ENCODE assay signal across 27 cellular contexts in genomic region chr7:17320642-17321041, GRCh38. TPM values are rescaled to one million over a fixed set of nuclear protein-coding genes. Genes with fewer than 3 reads are reported as not detected.
DNase-seq lines count a peak whose midpoint lies in the region; ATAC-seq and TF ChIP-seq lines count a peak whose summit lies in the region.
"Had no signal": no experiment of that assay in that cellular context is flagged by ENCODE, and none has a peak within 500 bp of the region (broad histone marks: within the 10 kb centered on the region; RNA-seq: fewer than 3 reads in every experiment).

No MANE protein-coding gene starts in this region.

- H3K9me3 ChIP-seq in Loucy (ENCODE audit: insufficient read depth, low read depth, low read length): no peaks in the 10 kb centered on the region
- no peaks in the 10 kb centered on the region for H3K9me3 ChIP-seq in esophagus squamous epithelium
- no peaks in the 10 kb centered on the region for H3K9me3 ChIP-seq in left lung
- H3K9me3 ChIP-seq: BE2C, gastrocnemius medialis had no signal

- intact Hi-C loops in esophagus squamous epithelium (cut with DNase I) (no loop called here), left lung (cut with DNase I) (no loop called here)

- CTCF ChIA-PET in GM10248 (lab: Yijun Ruan, JAX): interaction anchor here (1.4 to 3.2 kb wide), 3 partner anchors 9 to 14 kb away, joined by 3 to 20 read pairs (median 11); no protein-coding TSS in a partner anchor

- DNase-seq in esophagus squamous epithelium (lab: John Stamatoyannopoulos, UW): no peak
- DNase-seq in lung microvascular endothelial cell (ENCODE audit: low read depth in 2 of 2): peak; percentile 24 to 54
- no peak for DNase-seq in left lung
- no peak for DNase-seq in NCI-H2196 (lab: John Stamatoyannopoulos, UW; ENCODE audit: unreplicated experiment)
- DNase-seq in GM10248 (ENCODE audit: extremely low spot score): no peak
- no peak for DNase-seq in activated naive CD4-positive, alpha-beta T cell treated with Interleukin-2 at 50 U/mL for 16 hours
- DNase-seq: activated CD4-positive, alpha-beta T cell treated with anti-CD3 and anti-CD28 coated beads, Interleukin-2, amount 10 ng/mL, durations not matched to agents 7 days and 5 days; activated CD8-positive, alpha-beta memory T cell treated with anti-CD3 and anti-CD28 coated beads, Interleukin-2, amount 10 ng/mL, durations not matched to agents 7 days and 5 days; activated naive CD4-positive, alpha-beta T cell treated with anti-CD3 and anti-CD28 coated beads, Interleukin-2, amount 50 U/mL, for 16 hours; aorta; BE2C; erythroblast; gastrocnemius medialis; GF-D8; Kasumi-1; mammary epithelial cell; NCI-H1048; NCI-H1694 treated with DMSO at 0.1 percent for 48 hours; NCI-H69; nucleus accumbens; RPMI8226; stimulated activated CD4-positive, alpha-beta T cell treated with anti-CD3 and anti-CD28 coated beads, Interleukin-2, amount 100 ng/mL, for 24 hours; substantia nigra had no signal

- H2AFZ ChIP-seq in ACC112 (ENCODE audit: low read length, unreplicated experiment) (no peak overlapping the region), Loucy (ENCODE audit: low read length) (peak overlapping the region; percentile 58)

- H3K27ac ChIP-seq in ACC112 (ENCODE audit: low read depth, low read length) (peak overlapping the region; percentile 89), esophagus squamous epithelium (peak overlapping the region in 3 of 4 donors; percentile 18 to 58 (median 19)), left lung (no peak overlapping the region)
- H3K27ac ChIP-seq: gastrocnemius medialis, SK-N-MC had no signal

- WGBS in esophagus squamous epithelium, 2 donors: 50 to 63% methylated on average over 2 of the region's 2 CpGs

- TF ChIP-seq CTCF in Loucy (conservative IDR thresholded peaks at IDR 0.05; ENCODE audit: low read length) (no peak), esophagus squamous epithelium (IDR thresholded peaks at IDR 0.05) (no peak), left lung (IDR thresholded peaks at IDR 0.05) (no peak), GM10248 (IDR thresholded peaks at IDR 0.05; ENCODE audit: control extremely low read depth, extremely low read depth, low read depth, missing control alignments) (no peak)

- H3K9me2 ChIP-seq in Loucy (replicated peaks; ENCODE audit: low read depth, low read length): no peaks in the 10 kb centered on the region

- ATAC-seq in left lung: no peak
- ATAC-seq: activated CD8-positive, alpha-beta memory T cell treated with anti-CD3 and anti-CD28 coated beads, Interleukin-2, amount 10 ng/mL, durations not matched to agents 7 days and 5 days; gastrocnemius medialis had no signal

- H3K27me3 ChIP-seq in ACC112 (ENCODE audit: insufficient read depth, low read length) (no peaks in the 10 kb centered on the region), Loucy (ENCODE audit: insufficient read depth, low read length, poor library complexity, severe bottlenecking) (no peaks in the 10 kb centered on the region), esophagus squamous epithelium (no peaks in the 10 kb centered on the region), left lung (no peaks in the 10 kb centered on the region)
- H3K27me3 ChIP-seq: BE2C, gastrocnemius medialis had no signal

- H3K4me2 ChIP-seq in Loucy (ENCODE audit: low read depth, low read length, poor library complexity, severe bottlenecking): no peak overlapping the region

- H3K4me1 ChIP-seq in ACC112 (ENCODE audit: control insufficient read depth, insufficient read depth, low read length, unreplicated experiment) (peaks cover 65% of the 10 kb centered on the region), Loucy (ENCODE audit: insufficient read depth, low read length, poor library complexity, severe bottlenecking) (peaks cover 10% of the 10 kb centered on the region), esophagus squamous epithelium (peaks cover 0 to 72% (median 22%) of the 10 kb centered on the region in 3 donors), left lung (peaks cover 14 to 56% of the 10 kb centered on the region in 2 donors)
- H3K4me1 ChIP-seq: BE2C, gastrocnemius medialis had no signal

- peaks cover 33% of the 10 kb centered on the region for H3K36me3 ChIP-seq in ACC112 (ENCODE audit: insufficient read depth, low read length)
- H3K36me3 ChIP-seq in Loucy (ENCODE audit: insufficient read depth, low read length): no peaks in the 10 kb centered on the region
- H3K36me3 ChIP-seq in esophagus squamous epithelium: peaks cover 0 to 29% (median 0%) of the 10 kb centered on the region in 3 donors
- H3K36me3 ChIP-seq in left lung: peaks cover 0 to 43% of the 10 kb centered on the region in 2 donors
- H3K36me3 ChIP-seq: BE2C, gastrocnemius medialis had no signal

- H4K20me1 ChIP-seq in Loucy (ENCODE audit: insufficient read depth, low read length, poor library complexity, severe bottlenecking): no peaks in the 10 kb centered on the region

- H3F3A ChIP-seq in Loucy (ENCODE audit: low read depth): no peaks in the 10 kb centered on the region

- H3K9ac ChIP-seq in Loucy (ENCODE audit: low read depth, low read length, poor library complexity, severe bottlenecking): no peak overlapping the region

- POLR2A ChIA-PET in GM10248 (lab: Yijun Ruan, JAX): no interaction called here

- H3K79me2 ChIP-seq in ACC112 (ENCODE audit: control insufficient read depth, insufficient read depth, low read length, unreplicated experiment) (peaks cover 77% of the 10 kb centered on the region), Loucy (ENCODE audit: insufficient read depth, low read length) (no peaks in the 10 kb centered on the region)

- no peak for TF ChIP-seq POLR2A in esophagus squamous epithelium (IDR thresholded peaks at IDR 0.05)

- no peak overlapping the region for H3K4me3 ChIP-seq in ACC112 (ENCODE audit: low read depth, low read length)
- H3K4me3 ChIP-seq in Loucy (ENCODE audit: low read length, poor library complexity, severe bottlenecking): no peak overlapping the region
- no peak overlapping the region for H3K4me3 ChIP-seq in esophagus squamous epithelium
- H3K4me3 ChIP-seq in left lung: no peak overlapping the region
- H3K4me3 ChIP-seq: gastrocnemius medialis, SK-N-MC, skin epidermis had no signal

RNA-seq across cellular contexts. Expression of gene AHR, which starts 22.2 kb away (rescaled TPM):
- total RNA-seq in esophagus squamous epithelium: 10 to 100 TPM; 29.8 to 89.5 (median 57.5) TPM
- total RNA-seq in lung microvascular endothelial cell: 70.6 and 108 TPM in 2 replicates
- total RNA-seq in left lung: 100 to 1,000 TPM; 163 to 200 TPM

Comparison
In these comparisons a context has a peak if more than half of its experiments do, and no peak if none do; other contexts are left out.
1. H3K27ac ChIP-seq: peak in ACC112 (single experiment) and esophagus squamous epithelium (3 of 4); none in left lung (0 of 2).
2. DNase-seq: peak in lung microvascular endothelial cell (2 of 2); none in esophagus squamous epithelium (single experiment), left lung (0 of 2), NCI-H2196 (single experiment), GM10248 (single experiment) and activated naive CD4-positive, alpha-beta T cell treated with Interleukin-2 at 50 U/mL for 16 hours (single experiment).